20 cellular contexts compared by ENCODE assay signal in genomic region chrX:48999030-48999429, GRCh38. TPM values are rescaled to one million over a fixed set of nuclear protein-coding genes. Genes with fewer than 3 reads are reported as not detected.
A peak's percentile ranks its signal among the peaks of the same experiment; 100 is the strongest.
DNase-seq lines count a peak whose midpoint lies in the region; ATAC-seq and TF ChIP-seq lines count a peak whose summit lies in the region.
"Had no signal": no experiment of that assay in that cellular context is flagged by ENCODE, and none has a peak within 500 bp of the region (broad histone marks: within the 10 kb centered on the region; RNA-seq: fewer than 3 reads in every experiment).

No MANE protein-coding gene starts in this region.

- H3K4me3 Mint-ChIP-seq in activated CD4-positive, alpha-beta T cell treated with anti-CD3 and anti-CD28 coated beads, Interleukin-2, amount 10 ng/mL, durations not matched to agents 7 days and 5 days, result no peak overlapping the region
- H3K4me3 Mint-ChIP-seq: CD14-positive monocyte had no signal

- H3K9me3 ChIP-seq in HEK293 (ENCODE audit: control insufficient read depth, insufficient read depth, low read depth, low read length), result no peaks in the 10 kb centered on the region
- H3K9me3 ChIP-seq: HAP-1 had no signal

- H3K27ac Mint-ChIP-seq in activated CD4-positive, alpha-beta T cell treated with anti-CD3 and anti-CD28 coated beads, Interleukin-2, amount 10 ng/mL, durations not matched to agents 7 days and 5 days, result no peak overlapping the region
- no peak overlapping the region for H3K27ac Mint-ChIP-seq in activated naive CD4-positive, alpha-beta T cell treated with anti-CD3 and anti-CD28 coated beads, Interleukin-2, amount 50 U/mL, for 72 hours

- no peak overlapping the region for H3K27ac ChIP-seq in HEK293 (ENCODE audit: extremely low read depth, low read depth, low read length)
- H3K27ac ChIP-seq: GM23248, HL-60 had no signal

- no peak for ATAC-seq in activated naive CD4-positive, alpha-beta T cell treated with anti-CD3 and anti-CD28 coated beads, Interleukin-2, amount 50 U/mL, for 72 hours

- H3K4me1 ChIP-seq in HEK293 (ENCODE audit: control insufficient read depth, insufficient read depth, low read length), result no peaks in the 10 kb centered on the region

- CTCF ChIA-PET in activated CD4-positive, alpha-beta T cell treated with anti-CD3 and anti-CD28 coated beads, Interleukin-2, amount 10 ng/mL, durations not matched to agents 7 days and 5 days (lab: Charles Lee), result interaction anchor here (0.5 kb wide), 1 partner anchor 100 kb away, joined by 3 read pairs; no protein-coding TSS in a partner anchor
- CTCF ChIA-PET in HEK293 (lab: Yijun Ruan, JAX), result interaction anchor here (0.9 kb wide), 1 partner anchor 45 kb away, joined by 3 read pairs; no protein-coding TSS in a partner anchor

- no peaks in the 10 kb centered on the region for H3K9me3 Mint-ChIP-seq in activated CD4-positive, alpha-beta T cell treated with anti-CD3 and anti-CD28 coated beads, Interleukin-2, amount 10 ng/mL, durations not matched to agents 7 days and 5 days
- no peaks in the 10 kb centered on the region for H3K9me3 Mint-ChIP-seq in activated naive CD4-positive, alpha-beta T cell treated with anti-CD3 and anti-CD28 coated beads, Interleukin-2, amount 50 U/mL, for 72 hours

- H3K4me3 ChIP-seq in HEK293 (ENCODE audit: low read depth, low read length) (no peak overlapping the region), foreskin fibroblast (ENCODE audit: low read depth in 1 of 2, low read length in 2 of 2) (no peak overlapping the region)
- H3K4me3 ChIP-seq: GM23248, HAP-1 had no signal

- POLR2A ChIA-PET in activated CD4-positive, alpha-beta T cell treated with anti-CD3 and anti-CD28 coated beads, Interleukin-2, amount 10 ng/mL, durations not matched to agents 7 days and 5 days (lab: Charles Lee), result no interaction called here
- POLR2A ChIA-PET in HEK293 (lab: Yijun Ruan, JAX), result interaction anchor here (0.9 kb wide), 1 partner anchor 192 kb away, joined by 3 read pairs; no protein-coding TSS in a partner anchor

- DNase-seq in activated CD4-positive, alpha-beta T cell treated with anti-CD3 and anti-CD28 coated beads for 4 hours, result peak; percentile 7 to 10
- DNase-seq in activated CD4-positive, alpha-beta T cell treated with anti-CD3 and anti-CD28 coated beads, Interleukin-2, amount 10 ng/mL, durations not matched to agents 7 days and 5 days, result no peak
- peak; percentile 13 for DNase-seq in activated naive CD4-positive, alpha-beta T cell treated with anti-CD3 and anti-CD28 coated beads, Interleukin-2, amount 50 U/mL, for 16 hours
- DNase-seq in activated naive CD4-positive, alpha-beta T cell treated with anti-CD3 and anti-CD28 coated beads, Interleukin-2, amount 50 U/mL, for 72 hours (ENCODE audit: low spot score in 2 of 2), result no peak
- DNase-seq in kidney glomerular epithelial cell (lab: John Stamatoyannopoulos, UW) (peak; percentile 0), medulla oblongata (ENCODE audit: extremely low spot score) (no peak), foreskin fibroblast (no peak)
- DNase-seq: 8988T, DMS79 treated with DMSO at 0.1 percent for 48 hours, GM23248, IMR-90, NCI-H1417, NCI-H1930, NCI-H226, NCI-H524, OCI-M1 had no signal

- H3K27me3 Mint-ChIP-seq in activated CD4-positive, alpha-beta T cell treated with anti-CD3 and anti-CD28 coated beads, Interleukin-2, amount 10 ng/mL, durations not matched to agents 7 days and 5 days, result no peaks in the 10 kb centered on the region

- TF ChIP-seq CTCF in HEK293 (tag by site-specific recombination; IDR thresholded peaks at IDR 0.05), result no peak
- no peak for TF ChIP-seq CTCF in foreskin fibroblast (IDR thresholded peaks at IDR 0.05; ENCODE audit: low read depth, low read length)

- H3K4me1 Mint-ChIP-seq in activated CD4-positive, alpha-beta T cell treated with anti-CD3 and anti-CD28 coated beads, Interleukin-2, amount 10 ng/mL, durations not matched to agents 7 days and 5 days, result peaks cover 42% of the 10 kb centered on the region

- peaks cover 11 to 50% of the 10 kb centered on the region in 2 experiments for H3K36me3 ChIP-seq in HEK293 (ENCODE audit: control insufficient read depth in 2 of 2, insufficient read depth in 1 of 2, low read length in 2 of 2)

- H3K36me3 Mint-ChIP-seq in activated CD4-positive, alpha-beta T cell treated with anti-CD3 and anti-CD28 coated beads, Interleukin-2, amount 10 ng/mL, durations not matched to agents 7 days and 5 days (ENCODE audit: low read depth), result peaks cover 38% of the 10 kb centered on the region
- peaks cover 24 to 35% of the 10 kb centered on the region in 2 donors for H3K36me3 Mint-ChIP-seq in activated naive CD4-positive, alpha-beta T cell treated with anti-CD3 and anti-CD28 coated beads, Interleukin-2, amount 50 U/mL, for 72 hours

TF ChIP-seq in HEK293, 187 proteins besides CTCF, POLR2A, EP300 and RAD21:
- TF ChIP-seq EGR2 (tag by site-specific recombination; IDR thresholded peaks at IDR 0.05; ENCODE audit: low read depth), result peak; percentile 86
- TF ChIP-seq BCL11B (tag by site-specific recombination; IDR thresholded peaks at IDR 0.05; ENCODE audit: low read depth), result no peak
- no peak for TF ChIP-seq KLF1 (tag by site-specific recombination; IDR thresholded peaks at IDR 0.05)
- TF ChIP-seq, protein P1, sequence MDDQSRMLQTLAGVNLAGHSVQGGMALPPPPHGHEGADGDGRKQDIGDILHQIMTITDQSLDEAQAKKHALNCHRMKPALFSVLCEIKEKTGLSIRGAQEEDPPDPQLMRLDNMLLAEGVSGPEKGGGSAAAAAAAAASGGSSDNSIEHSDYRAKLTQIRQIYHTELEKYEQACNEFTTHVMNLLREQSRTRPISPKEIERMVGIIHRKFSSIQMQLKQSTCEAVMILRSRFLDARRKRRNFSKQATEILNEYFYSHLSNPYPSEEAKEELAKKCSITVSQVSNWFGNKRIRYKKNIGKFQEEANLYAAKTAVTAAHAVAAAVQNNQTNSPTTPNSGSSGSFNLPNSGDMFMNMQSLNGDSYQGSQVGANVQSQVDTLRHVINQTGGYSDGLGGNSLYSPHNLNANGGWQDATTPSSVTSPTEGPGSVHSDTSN (CRISPR knock-in tag; IDR thresholded peaks at IDR 0.05), result no peak
- TF ChIP-seq ZNF155 (tag by site-specific recombination; IDR thresholded peaks at IDR 0.05), result no peak
- no peak for TF ChIP-seq ZNF48 (tag by site-specific recombination; IDR thresholded peaks at IDR 0.05)
- TF ChIP-seq ZFHX2 (tag by site-specific recombination; conservative IDR thresholded peaks at IDR 0.05), result peak; percentile 85

RNA-seq across cellular contexts. Expression of gene GRIPAP1, which starts 3.0 kb away (rescaled TPM):
- 10 to 100 TPM; 73.2 to 91.2 TPM for total RNA-seq in activated CD4-positive, alpha-beta T cell treated with anti-CD3 and anti-CD28 coated beads, Interleukin-2, amount 10 ng/mL, durations not matched to agents 7 days and 5 days
- 100 to 1,000 TPM in 1 of 2 donors, 10 to 100 TPM in 1; 92.3 to 140 TPM for total RNA-seq in activated naive CD4-positive, alpha-beta T cell treated with anti-CD3 and anti-CD28 coated beads, Interleukin-2, amount 50 U/mL, for 72 hours

RNA-seq across cellular contexts. Expression of gene KCND1, which starts 27.4 kb away (rescaled TPM):
- 1 to 10 TPM; 2.9 to 3.6 TPM for total RNA-seq in activated CD4-positive, alpha-beta T cell treated with anti-CD3 and anti-CD28 coated beads, Interleukin-2, amount 10 ng/mL, durations not matched to agents 7 days and 5 days
- total RNA-seq in activated naive CD4-positive, alpha-beta T cell treated with anti-CD3 and anti-CD28 coated beads, Interleukin-2, amount 50 U/mL, for 72 hours, result 10 to 100 TPM in 1 of 2 donors, 1 to 10 TPM in 1; 4.9 to 15.5 TPM

RNA-seq across cellular contexts. Expression of gene OTUD5, which starts 41.6 kb away (rescaled TPM):
- 10 to 100 TPM; 49.0 to 54.1 TPM for total RNA-seq in activated CD4-positive, alpha-beta T cell treated with anti-CD3 and anti-CD28 coated beads, Interleukin-2, amount 10 ng/mL, durations not matched to agents 7 days and 5 days
- total RNA-seq in activated naive CD4-positive, alpha-beta T cell treated with anti-CD3 and anti-CD28 coated beads, Interleukin-2, amount 50 U/mL, for 72 hours, result 10 to 100 TPM; 76.8 to 82.4 TPM

RNA-seq across cellular contexts. Expression of gene TFE3, which starts 44.1 kb away (rescaled TPM):
- total RNA-seq in activated CD4-positive, alpha-beta T cell treated with anti-CD3 and anti-CD28 coated beads, Interleukin-2, amount 10 ng/mL, durations not matched to agents 7 days and 5 days, result 10 to 100 TPM; 25.7 to 26.8 TPM
- 10 to 100 TPM; 34.8 to 41.8 TPM for total RNA-seq in activated naive CD4-positive, alpha-beta T cell treated with anti-CD3 and anti-CD28 coated beads, Interleukin-2, amount 50 U/mL, for 72 hours

RNA-seq across cellular contexts. Expression of gene CCDC120, which starts 59.8 kb away (rescaled TPM):
- total RNA-seq in activated CD4-positive, alpha-beta T cell treated with anti-CD3 and anti-CD28 coated beads, Interleukin-2, amount 10 ng/mL, durations not matched to agents 7 days and 5 days, result 1 to 10 TPM; 5.5 to 5.9 TPM
- total RNA-seq in activated naive CD4-positive, alpha-beta T cell treated with anti-CD3 and anti-CD28 coated beads, Interleukin-2, amount 50 U/mL, for 72 hours, result 1 to 10 TPM; 4.5 to 5.7 TPM

Comparison
In these comparisons a context has a peak if more than half of its experiments do, and no peak if none do; other contexts are left out.
1. DNase-seq: peak in activated CD4-positive, alpha-beta T cell treated with anti-CD3 and anti-CD28 coated beads for 4 hours (2 of 2), activated naive CD4-positive, alpha-beta T cell treated with anti-CD3 and anti-CD28 coated beads, Interleukin-2, amount 50 U/mL, for 16 hours (single experiment) and kidney glomerular epithelial cell (single experiment); none in activated CD4-positive, alpha-beta T cell treated with anti-CD3 and anti-CD28 coated beads, Interleukin-2, amount 10 ng/mL, durations not matched to agents 7 days and 5 days (single experiment), activated naive CD4-positive, alpha-beta T cell treated with anti-CD3 and anti-CD28 coated beads, Interleukin-2, amount 50 U/mL, for 72 hours (0 of 2), medulla oblongata (single experiment) and foreskin fibroblast (0 of 2).